In genomic region chr5:145429170-145429569, GRCh38 we compare ENCODE assay signal across 28 cellular contexts.
DNase-seq lines count a peak whose midpoint lies in the region; ATAC-seq and TF ChIP-seq lines count a peak whose summit lies in the region.
"Had no signal": no experiment of that assay in that cellular context is flagged by ENCODE, and none has a peak within 500 bp of the region (broad histone marks: within the 10 kb centered on the region; RNA-seq: fewer than 3 reads in every experiment).

No MANE protein-coding gene starts in this region.

- H3K4me1 ChIP-seq in right atrium auricular region = no peaks in the 10 kb centered on the region
- H3K4me1 ChIP-seq: prostate gland had no signal

- H3K27ac ChIP-seq in right atrium auricular region = no peak overlapping the region
- H3K27ac ChIP-seq: neutrophil, prostate gland had no signal

- peak; percentile 3 for DNase-seq in astrocyte of the hippocampus (ENCODE audit: low read depth, low spot score)
- DNase-seq in DMS153 treated with DMSO at 0.1 percent for 48 hours (lab: John Stamatoyannopoulos, UW; ENCODE audit: unreplicated experiment) = no peak
- no peak for DNase-seq in EL
- DNase-seq in activated CD4-positive, CD25-positive, alpha-beta regulatory T cell (lab: John Stamatoyannopoulos, UW) = no peak
- no peak for DNase-seq in right atrium auricular region (ENCODE audit: low spot score)
- DNase-seq: activated CD4-positive, alpha-beta T cell treated with anti-CD3 and anti-CD28 coated beads, Interleukin-2, amount 50 U/mL, for 1 hour; activated naive CD4-positive, alpha-beta T cell treated with Interleukin-2 at 50 U/mL for 16 hours; CD4-positive, alpha-beta memory T cell; effector CD4-positive, alpha-beta T cell; glutamatergic neuron; IMR-90; kidney; naive B cell; NCI-H1092; NCI-H1694 treated with DMSO at 0.1 percent for 48 hours; NCI-H2171; NCI-H510A; PC-3; stimulated activated CD4-positive, alpha-beta T cell treated with anti-CD3 and anti-CD28 coated beads, Interleukin-4, amount 100 ng/mL, for 4 hours; T1000 had no signal

- no peak for TF ChIP-seq CTCF in right atrium auricular region (IDR thresholded peaks at IDR 0.05)

- ATAC-seq in GM18519 (IDR thresholded peaks at IDR 0.05; ENCODE audit: low FRiP score, unreplicated experiment) = peak; percentile 66
- ATAC-seq in GM21786 (IDR thresholded peaks at IDR 0.05; ENCODE audit: unreplicated experiment) = peak; percentile 57
- peak; percentile 75 for ATAC-seq in HG03520 (IDR thresholded peaks at IDR 0.05; ENCODE audit: unreplicated experiment)
- ATAC-seq: GM23338; PC-3; Right ventricle myocardium inferior; stimulated activated memory B cell treated with anti-CD40 and anti-IgM and Interleukin-4, amounts not matched to agents 10 μg/mL and 1 μg/mL and 100 μg/mL, for 72 hours had no signal

- H3K27me3 ChIP-seq in right atrium auricular region = no peaks in the 10 kb centered on the region
- H3K27me3 ChIP-seq: neutrophil had no signal

- no peaks in the 10 kb centered on the region for H3K36me3 ChIP-seq in right atrium auricular region
- H3K36me3 ChIP-seq: neutrophil, prostate gland had no signal

- no peak overlapping the region for H3K4me3 ChIP-seq in right atrium auricular region
- H3K4me3 ChIP-seq: GM23338, prostate gland had no signal

- H3K9me3 ChIP-seq in right atrium auricular region = no peaks in the 10 kb centered on the region
- H3K9me3 ChIP-seq: neutrophil, prostate gland had no signal
